Comparison of ENCODE assay signal across 8 cellular contexts in the genomic region with DNA sequence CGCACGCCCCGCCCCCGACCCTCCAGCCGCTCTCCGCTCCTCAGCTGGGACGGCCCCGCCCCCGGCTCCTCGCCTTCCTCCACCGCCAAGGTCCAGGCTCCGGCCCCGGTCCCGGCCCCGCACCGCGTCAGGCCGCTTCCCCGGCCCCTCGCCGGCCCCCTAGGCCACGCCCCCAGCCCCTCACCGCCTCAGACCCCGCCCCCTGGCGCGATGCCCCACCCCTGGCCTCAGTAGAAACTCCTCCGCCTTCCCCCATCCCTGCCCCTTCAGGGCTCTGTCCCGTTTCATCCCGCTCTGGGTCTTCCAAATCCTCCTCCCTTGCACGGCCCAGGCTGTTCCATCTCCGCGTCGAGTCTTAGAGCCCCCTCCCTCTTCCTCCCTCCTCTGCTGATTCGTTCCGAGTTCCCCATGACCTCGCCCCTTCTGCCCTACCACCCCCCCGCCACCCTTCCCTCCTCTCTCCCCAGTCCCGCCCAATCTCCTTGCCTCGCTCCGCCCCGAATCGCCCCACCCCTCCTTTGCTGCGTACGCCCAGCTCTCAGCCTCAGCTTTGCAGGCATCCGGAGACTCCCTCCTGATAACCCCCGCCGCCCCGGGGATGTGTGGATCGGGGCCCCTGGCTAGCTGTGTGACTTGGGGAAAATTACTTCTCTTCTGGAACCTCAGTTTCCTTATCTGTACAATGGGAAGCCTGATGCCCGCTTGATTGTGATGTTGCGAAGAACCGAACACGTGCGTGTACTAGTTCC. TPM values are rescaled to one million over a fixed set of nuclear protein-coding genes. Genes with fewer than 3 reads are reported as not detected.
DNase-seq lines count a peak whose midpoint lies in the region; ATAC-seq, FAIRE-seq and TF ChIP-seq lines count a peak whose summit lies in the region.

No MANE protein-coding gene starts in this region.

- ATAC-seq in GM18520 (IDR thresholded peaks at IDR 0.05; ENCODE audit: unreplicated experiment), result no peak

- no peaks in the 10 kb centered on the region for H3K36me3 ChIP-seq in keratinocyte (ENCODE audit: control insufficient read depth in 2 of 2, extremely low read depth in 1 of 2, insufficient read depth in 2 of 2, low read length in 2 of 2)

- H3K9me1 ChIP-seq in keratinocyte (ENCODE audit: control insufficient read depth, extremely low read depth, insufficient read depth, low read length), result no peaks in the 10 kb centered on the region

- peak overlapping the region; percentile 70 for H3K4me2 ChIP-seq in keratinocyte (ENCODE audit: control insufficient read depth, extremely low read depth, insufficient read depth, low read depth, low read length)

- no peaks in the 10 kb centered on the region for H3K27me3 ChIP-seq in keratinocyte (ENCODE audit: control insufficient read depth, extremely low read depth, insufficient read depth, low read length)

- H3K79me2 ChIP-seq in keratinocyte (ENCODE audit: control insufficient read depth, insufficient read depth, low read length), result no peaks in the 10 kb centered on the region

- CTCF ChIA-PET in HEK293T (lab: Yijun Ruan, JAX), result interaction anchor here (0.9 to 5.1 kb wide), 4 partner anchors 13 to 60 kb away, joined by 3 to 40 read pairs (median 4); no protein-coding TSS in a partner anchor

- peak overlapping the region; percentile 55 to 69 (median 68) for H3K4me3 ChIP-seq in keratinocyte (ENCODE audit: control insufficient read depth in 2 of 3, extremely low read depth in 1 of 3, insufficient read depth in 2 of 3, low read depth in 1 of 3, low read length in 3 of 3)

- TF ChIP-seq CTCF in D721Med (IDR thresholded peaks at IDR 0.05; ENCODE audit: insufficient read depth, missing control alignments) (no peak), keratinocyte (optimal IDR thresholded peaks at IDR 0.05 in 1 of 3, IDR thresholded peaks at IDR 0.05 in 1 of 3, conservative IDR thresholded peaks at IDR 0.05 in 1 of 3; ENCODE audit: extremely low read depth in 1 of 3, insufficient read depth in 2 of 3, low read length in 3 of 3) (no peak)

- FAIRE-seq in D721Med (lab: Jason Lieb, UNC) (no peak), keratinocyte (lab: Jason Lieb, UNC) (no peak)

- H3K27ac ChIP-seq in keratinocyte (ENCODE audit: control insufficient read depth, insufficient read depth, low read length), result peak overlapping the region; percentile 43

- H4K20me1 ChIP-seq in keratinocyte (ENCODE audit: control insufficient read depth, extremely low read depth, insufficient read depth, low read length), result no peaks in the 10 kb centered on the region

- POLR2A ChIA-PET in HEK293T (lab: Yijun Ruan, JAX), result interaction anchor here (0.5 to 2.3 kb wide), 13 partner anchors 9 to 216 kb away, joined by 3 to 9 read pairs (median 4); a partner anchor contains a TSS

- H2AFZ ChIP-seq in keratinocyte (ENCODE audit: control insufficient read depth, low read length), result peak overlapping the region; percentile 76

- dilution Hi-C loops in keratinocyte (cut with MboI; ENCODE audit: extremely low pct_ligation_motif_present, low sequenced_read_pairs), result no loop called here

- H3K4me1 ChIP-seq in keratinocyte (ENCODE audit: control insufficient read depth, extremely low read depth, insufficient read depth, low read length), result peaks cover 3% of the 10 kb centered on the region

- H3K9ac ChIP-seq in keratinocyte (ENCODE audit: control insufficient read depth, extremely low read depth, insufficient read depth, low read length), result peak overlapping the region; percentile 54

- DNase-seq in D721Med (ENCODE audit: insufficient read length, low spot score), result peak; percentile 46
- DNase-seq in HEK293T (ENCODE audit: extremely low spot score), result peak; percentile 96
- DNase-seq in NCI-H2171 treated with DMSO at 0.1 percent for 48 hours (lab: John Stamatoyannopoulos, UW), result peak; percentile 85
- DNase-seq in activated CD4-positive, alpha-beta T cell treated with anti-CD3 and anti-CD28 coated beads for 1 hour, result peak; percentile 82
- DNase-seq in cerebellar cortex (ENCODE audit: low spot score), result peak; percentile 75
- peak; percentile 35 for DNase-seq in keratinocyte (ENCODE audit: low read depth, low spot score)
- peak; percentile 82 to 86 (median 85) for DNase-seq in stimulated activated CD4-positive, alpha-beta T cell treated with anti-CD3 and anti-CD28 coated beads, Interleukin-12 subunit alpha, Interleukin-12 subunit beta, amount 100 ng/mL, for 48 hours (ENCODE audit: low read depth in 2 of 3, low spot score in 1 of 3)

- H3K9me3 ChIP-seq in keratinocyte (ENCODE audit: control insufficient read depth, low read depth, low read length), result no peaks in the 10 kb centered on the region

TF ChIP-seq in HEK293T, 16 proteins besides CTCF, POLR2A, EP300 and RAD21:
- TF ChIP-seq SP1 (IDR thresholded peaks at IDR 0.05) (no peak), NFRKB (IDR thresholded peaks at IDR 0.05) (no peak), ZNF384 (IDR thresholded peaks at IDR 0.05) (no peak), LEF1 (IDR thresholded peaks at IDR 0.05; ENCODE audit: borderline replicate concordance) (no peak), TARDBP (IDR thresholded peaks at IDR 0.05) (no peak), CTBP1 (IDR thresholded peaks at IDR 0.05; ENCODE audit: borderline replicate concordance) (no peak), FOXA1 (IDR thresholded peaks at IDR 0.05) (no peak), BHLHE40 (IDR thresholded peaks at IDR 0.05; ENCODE audit: borderline replicate concordance) (no peak), FOXK2 (IDR thresholded peaks at IDR 0.05) (no peak), ELF4 (IDR thresholded peaks at IDR 0.05) (no peak), HDGF (IDR thresholded peaks at IDR 0.05; ENCODE audit: borderline replicate concordance) (no peak), FOXM1 (IDR thresholded peaks at IDR 0.05; ENCODE audit: borderline replicate concordance) (no peak), SUZ12 (IDR thresholded peaks at IDR 0.05) (no peak), ARNT (IDR thresholded peaks at IDR 0.05) (no peak), L3MBTL2 (conservative IDR thresholded peaks at IDR 0.05) (no peak)
- TF ChIP-seq, protein P1, sequence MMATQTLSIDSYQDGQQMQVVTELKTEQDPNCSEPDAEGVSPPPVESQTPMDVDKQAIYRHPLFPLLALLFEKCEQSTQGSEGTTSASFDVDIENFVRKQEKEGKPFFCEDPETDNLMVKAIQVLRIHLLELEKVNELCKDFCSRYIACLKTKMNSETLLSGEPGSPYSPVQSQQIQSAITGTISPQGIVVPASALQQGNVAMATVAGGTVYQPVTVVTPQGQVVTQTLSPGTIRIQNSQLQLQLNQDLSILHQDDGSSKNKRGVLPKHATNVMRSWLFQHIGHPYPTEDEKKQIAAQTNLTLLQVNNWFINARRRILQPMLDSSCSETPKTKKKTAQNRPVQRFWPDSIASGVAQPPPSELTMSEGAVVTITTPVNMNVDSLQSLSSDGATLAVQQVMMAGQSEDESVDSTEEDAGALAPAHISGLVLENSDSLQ (IDR thresholded peaks at IDR 0.05), result no peak

RNA-seq across cellular contexts. Expression of a gene that starts 0.4 kb away (rescaled TPM):
- 6.4 to 22.6 TPM (median 11.4 TPM) in 3 replicates for polyA plus RNA-seq in keratinocyte
- 8.4 TPM for polyA plus RNA-seq in keratinocyte (2011; ENCODE audit: low read depth)
- polyA plus RNA-seq in keratinocyte (2011; cell fraction: cytosol; rRNA removed), result 10.0 and 12.4 TPM in 2 replicates
- polyA plus RNA-seq in keratinocyte (2011; cell fraction: nucleus; rRNA removed), result 33.9 and 45.9 TPM in 2 replicates
- polyA plus RNA-seq in keratinocyte (2012; ENCODE audit: low replicate concordance), result 5.5 and 12.4 TPM in 2 replicates
- 13.2 to 30.3 TPM (median 17.2 TPM) in 3 replicates for polyA minus RNA-seq in keratinocyte
- 21.9 TPM for polyA minus RNA-seq in keratinocyte (2011; cell fraction: cytosol; rRNA and poly(A)+ RNA removed)
- polyA minus RNA-seq in keratinocyte (2011; cell fraction: nucleus; rRNA and poly(A)+ RNA removed), result 17.9 and 20.0 TPM in 2 replicates

RNA-seq across cellular contexts. Expression of a gene that starts 46.6 kb away (rescaled TPM):
- polyA plus RNA-seq in keratinocyte, result 0.05 to 0.12 TPM (median 0.06 TPM) in 3 replicates
- polyA plus RNA-seq in keratinocyte (2011; ENCODE audit: low read depth), result 0.10 TPM
- polyA plus RNA-seq in keratinocyte (2011; cell fraction: cytosol; rRNA removed), result 0.03 and 0.06 TPM in 2 replicates
- polyA plus RNA-seq in keratinocyte (2011; cell fraction: nucleus; rRNA removed), result 0.13 TPM in 2 replicates
- polyA plus RNA-seq in keratinocyte (2012; ENCODE audit: low replicate concordance), result 0.20 and 0.23 TPM in 2 replicates
- 0.10 to 1.4 TPM (median 0.20 TPM) in 3 replicates for polyA minus RNA-seq in keratinocyte
- 0.77 TPM for polyA minus RNA-seq in keratinocyte (2011; cell fraction: cytosol; rRNA and poly(A)+ RNA removed)
- polyA minus RNA-seq in keratinocyte (2011; cell fraction: nucleus; rRNA and poly(A)+ RNA removed), result 0.11 and 0.16 TPM in 2 replicates

RNA-seq across cellular contexts. Expression of a gene that starts 59.9 kb away (rescaled TPM):
- polyA plus RNA-seq in keratinocyte, result 0.18 to 0.63 TPM (median 0.38 TPM) in 3 replicates
- polyA plus RNA-seq in keratinocyte (2011; ENCODE audit: low read depth), result 3.7 TPM
- 0.22 and 0.45 TPM in 2 replicates for polyA plus RNA-seq in keratinocyte (2011; cell fraction: cytosol; rRNA removed)
- 0.93 and 1.5 TPM in 2 replicates for polyA plus RNA-seq in keratinocyte (2011; cell fraction: nucleus; rRNA removed)
- 0.16 and 2.1 TPM in 2 replicates for polyA plus RNA-seq in keratinocyte (2012; ENCODE audit: low replicate concordance)
- 0.13 to 1.1 TPM in 2 of 3 replicates, not detected in the other for polyA minus RNA-seq in keratinocyte
- not detected for polyA minus RNA-seq in keratinocyte (2011; cell fraction: cytosol; rRNA and poly(A)+ RNA removed)
- polyA minus RNA-seq in keratinocyte (2011; cell fraction: nucleus; rRNA and poly(A)+ RNA removed), result 0.93 TPM in 1 of 2 replicates, not detected in the other

Comparison
In these comparisons a context has a peak if more than half of its experiments do, and no peak if none do; other contexts are left out.
1. DNase-seq: peak in every context shown above with its lines; median percentile 96 in HEK293T; 85 in NCI-H2171 treated with DMSO at 0.1 percent for 48 hours; 85 in stimulated activated CD4-positive, alpha-beta T cell treated with anti-CD3 and anti-CD28 coated beads, Interleukin-12 subunit alpha, Interleukin-12 subunit beta, amount 100 ng/mL, for 48 hours; 82 in activated CD4-positive, alpha-beta T cell treated with anti-CD3 and anti-CD28 coated beads for 1 hour; 75 in cerebellar cortex; 46 in D721Med; 35 in keratinocyte.